Comparison of ENCODE assay signal across 22 cellular contexts in genomic region chr5:159576902-159577301, GRCh38.
"Had no signal": no experiment of that assay in that cellular context is flagged by ENCODE, and none has a peak within 500 bp of the region (broad histone marks: within the 10 kb centered on the region; RNA-seq: fewer than 3 reads in every experiment).

No MANE protein-coding gene starts in this region.

- H3K27me3 ChIP-seq: breast epithelium, esophagus muscularis mucosa, gastrocnemius medialis, spleen had no signal

- H3K4me1 ChIP-seq: breast epithelium, gastrocnemius medialis, left ventricle myocardium inferior, spleen had no signal

- H3K27ac ChIP-seq: breast epithelium, esophagus muscularis mucosa, gastrocnemius medialis, left ventricle myocardium inferior, spleen, thoracic aorta had no signal

- ATAC-seq: activated naive CD4-positive, alpha-beta T cell treated with anti-CD3 and anti-CD28 coated beads, Interleukin-2, amount 50 U/mL, for 72 hours; gastrocnemius medialis; natural killer cell treated with Interleukin-12 subunit alpha and Interleukin-12 subunit beta and Interleukin-15 and Interleukin-18, amount 100 ng/mL, for 72 hours; right cardiac atrium; stimulated activated naive CD8-positive, alpha-beta T cell treated with anti-CD3 and anti-CD28 coated beads, Interleukin-15, Interleukin-2, amounts not matched to agents 100 U/mL and 50 U/mL, for 24 hours; WTC11 had no signal

- H3K9me3 ChIP-seq: breast epithelium, esophagus muscularis mucosa, gastrocnemius medialis, left ventricle myocardium inferior, spleen, thoracic aorta had no signal

- H3K4me3 ChIP-seq: breast epithelium, esophagus muscularis mucosa, gastrocnemius medialis, left ventricle myocardium inferior, lung, spleen, thoracic aorta had no signal

- DNase-seq: activated CD4-positive, alpha-beta memory T cell treated with anti-CD3 and anti-CD28 coated beads, Interleukin-2, amount 10 ng/mL, durations not matched to agents 7 days and 5 days; activated CD4-positive, alpha-beta T cell treated with anti-CD3 and anti-CD28 coated beads for 1 hour; activated CD4-positive, alpha-beta T cell treated with anti-CD3 and anti-CD28 coated beads, Interleukin-2, amount 10 ng/mL, durations not matched to agents 7 days and 5 days; activated T-cell treated with anti-CD3 and anti-CD28 coated beads, Interleukin-2, amount 50 U/mL, for 48 hours; central memory CD4-positive, alpha-beta T cell; gastrocnemius medialis; glutamatergic neuron; left ventricle myocardium inferior; mesendoderm; right cardiac atrium; spleen; stimulated activated CD4-positive, alpha-beta T cell treated with anti-CD3 and anti-CD28 coated beads, Interleukin-2, amount 100 ng/mL, for 48 hours; stimulated activated naive CD8-positive, alpha-beta T cell treated with anti-CD3 and anti-CD28 coated beads, Interleukin-15, Interleukin-2, amounts not matched to agents 100 U/mL and 50 U/mL, for 24 hours; T-helper 2 cell; trophoblast cell had no signal

- H3K36me3 ChIP-seq: breast epithelium, esophagus muscularis mucosa, gastrocnemius medialis, left ventricle myocardium inferior, spleen, thoracic aorta had no signal
